20 cellular contexts compared by ENCODE assay signal in the genomic region with DNA sequence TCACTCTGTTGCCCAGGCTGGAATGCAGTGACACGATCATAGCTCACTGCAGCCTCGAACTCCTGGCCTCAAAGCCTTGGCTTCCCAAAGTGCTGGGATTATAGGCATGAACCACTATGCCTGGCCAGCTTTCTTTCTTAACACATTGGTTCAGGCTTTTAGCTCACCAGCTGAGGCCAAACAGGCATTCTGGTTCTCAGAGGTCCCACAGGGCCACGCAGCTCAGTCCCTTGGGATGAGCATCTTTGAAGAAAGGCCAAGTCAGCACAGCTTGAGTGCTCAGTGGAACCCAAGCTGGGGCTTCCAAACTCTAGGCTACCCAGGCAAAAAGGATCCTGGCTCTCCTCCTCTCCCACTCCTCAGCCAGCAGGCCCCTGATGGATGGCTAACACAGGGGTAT. TPM values are rescaled to one million over a fixed set of nuclear protein-coding genes. Genes with fewer than 3 reads are reported as not detected.
DNase-seq lines count a peak whose midpoint lies in the region; ATAC-seq and TF ChIP-seq lines count a peak whose summit lies in the region.
"Had no signal": no experiment of that assay in that cellular context is flagged by ENCODE, and none has a peak within 500 bp of the region (broad histone marks: within the 10 kb centered on the region; RNA-seq: fewer than 3 reads in every experiment).

No MANE protein-coding gene starts in this region.

- H3K4me3 ChIP-seq in GM06990 (replicated peaks; ENCODE audit: low read depth, low read length) (peak overlapping the region; percentile 91), gastrocnemius medialis (no peak overlapping the region), MG63 (no peak overlapping the region)
- peak overlapping the region; percentile 81 for H3K4me3 ChIP-seq in naive thymus-derived CD4-positive, alpha-beta T cell (ENCODE audit: low read length)
- H3K4me3 ChIP-seq: GM23338, K562 had no signal

- peak overlapping the region; percentile 92 for H3K27ac Mint-ChIP-seq in T-helper 1 cell treated with Interleukin-12 subunit alpha and Interleukin-12 subunit beta and Interleukin-4 antibody, amounts not matched to agents 30 μg/mL and 1 μg/mL, for 36 hours
- peak overlapping the region; percentile 93 for H3K27ac Mint-ChIP-seq in activated T-helper 1 cell treated with anti-CD3 and anti-CD28 coated beads, Interleukin-12 subunit alpha, Interleukin-12 subunit beta, Interleukin-2, Interleukin-4 antibody, amounts not matched to agents 30 ng/mL and 10 ng/mL and 1 ng/mL, durations not matched to agents 14 hours and 24 hours and 36 hours
- peak overlapping the region in 8 of 9 donors; percentile 80 to 97 (median 89) for H3K27ac Mint-ChIP-seq in naive thymus-derived CD4-positive, alpha-beta T cell
- H3K27ac Mint-ChIP-seq: GM23338 had no signal

- intact Hi-C loops in activated T-helper 1 cell treated with anti-CD3 and anti-CD28 coated beads, Interleukin-12 subunit alpha, Interleukin-12 subunit beta, Interleukin-2, Interleukin-4 antibody, amounts not matched to agents 30 ng/mL and 10 ng/mL and 1 ng/mL, durations not matched to agents 14 hours and 24 hours and 36 hours (cut with micrococcal nuclease): loop anchor here (5.0 kb wide), 1 partner anchor 34 kb away; no protein-coding TSS in a partner anchor
- intact Hi-C loops in naive thymus-derived CD4-positive, alpha-beta T cell (cut with micrococcal nuclease): loop anchor here in 1 of 2 donors (10.0 kb wide), 1 partner anchor 578 kb away; a partner anchor contains a TSS
- intact Hi-C loops in gastrocnemius medialis (cut with DNase I; ENCODE audit: low total_unique reads): no loop called here

- POLR2A ChIA-PET in naive thymus-derived CD4-positive, alpha-beta T cell (lab: Charles Lee): interaction anchor here (0.7 to 6.5 kb wide), 6 partner anchors 12 to 62 kb away, joined by 3 to 116 read pairs (median 12); no protein-coding TSS in a partner anchor

- ATAC-seq in naive thymus-derived CD4-positive, alpha-beta T cell: no peak
- no peak for ATAC-seq in gastrocnemius medialis
- ATAC-seq: GM23338, K562 had no signal

- in situ Hi-C loops in gastrocnemius medialis (cut with MboI; ENCODE audit: low sequenced_read_pairs in 4 of 4): no loop called here

- peaks cover 47% of the 10 kb centered on the region for H3K36me3 Mint-ChIP-seq in T-helper 1 cell treated with Interleukin-12 subunit alpha and Interleukin-12 subunit beta and Interleukin-4 antibody, amounts not matched to agents 30 μg/mL and 1 μg/mL, for 36 hours (ENCODE audit: low read depth)
- H3K36me3 Mint-ChIP-seq in activated T-helper 1 cell treated with anti-CD3 and anti-CD28 coated beads, Interleukin-12 subunit alpha, Interleukin-12 subunit beta, Interleukin-2, Interleukin-4 antibody, amounts not matched to agents 30 ng/mL and 10 ng/mL and 1 ng/mL, durations not matched to agents 14 hours and 24 hours and 36 hours (ENCODE audit: low read depth): peaks cover 39% of the 10 kb centered on the region
- H3K36me3 Mint-ChIP-seq in naive thymus-derived CD4-positive, alpha-beta T cell: peaks cover 6 to 58% (median 34%) of the 10 kb centered on the region in 5 donors

- peaks cover 3% of the 10 kb centered on the region for H3K9me3 Mint-ChIP-seq in T-helper 1 cell treated with Interleukin-12 subunit alpha and Interleukin-12 subunit beta and Interleukin-4 antibody, amounts not matched to agents 30 μg/mL and 1 μg/mL, for 36 hours
- peaks cover 4% of the 10 kb centered on the region for H3K9me3 Mint-ChIP-seq in activated T-helper 1 cell treated with anti-CD3 and anti-CD28 coated beads, Interleukin-12 subunit alpha, Interleukin-12 subunit beta, Interleukin-2, Interleukin-4 antibody, amounts not matched to agents 30 ng/mL and 10 ng/mL and 1 ng/mL, durations not matched to agents 14 hours and 24 hours and 36 hours
- H3K9me3 Mint-ChIP-seq in naive thymus-derived CD4-positive, alpha-beta T cell: peaks cover 1 to 9% (median 3%) of the 10 kb centered on the region in 11 donors

- TF ChIP-seq CTCF in GM06990 (IDR thresholded peaks at IDR 0.05; ENCODE audit: insufficient read depth, low read length, poor library complexity, severe bottlenecking): no peak
- no peak for TF ChIP-seq CTCF in gastrocnemius medialis (IDR thresholded peaks at IDR 0.05 in 4 of 5, conservative IDR thresholded peaks at IDR 0.05 in 1 of 5)

- CTCF ChIA-PET in naive thymus-derived CD4-positive, alpha-beta T cell (lab: Charles Lee): interaction anchor here (1.0 to 2.9 kb wide), 3 partner anchors 10 to 68 kb away, joined by 3 to 13 read pairs (median 7); no protein-coding TSS in a partner anchor

- H3K9me3 ChIP-seq in naive thymus-derived CD4-positive, alpha-beta T cell (ENCODE audit: control insufficient read depth in 2 of 3, low read length in 3 of 3): peaks cover 0 to 6% (median 0%) of the 10 kb centered on the region in 3 experiments
- H3K9me3 ChIP-seq in gastrocnemius medialis: no peaks in the 10 kb centered on the region
- H3K9me3 ChIP-seq in MG63: no peaks in the 10 kb centered on the region

- H3K27ac ChIP-seq in naive thymus-derived CD4-positive, alpha-beta T cell (ENCODE audit: low read depth, low read length): peak overlapping the region; percentile 84
- H3K27ac ChIP-seq in gastrocnemius medialis: no peak overlapping the region
- H3K27ac ChIP-seq: 22Rv1, C4-2B, parathyroid adenoma, VCaP had no signal

- no peaks in the 10 kb centered on the region for H3K27me3 Mint-ChIP-seq in T-helper 1 cell treated with Interleukin-12 subunit alpha and Interleukin-12 subunit beta and Interleukin-4 antibody, amounts not matched to agents 30 μg/mL and 1 μg/mL, for 36 hours (ENCODE audit: low read depth)
- no peaks in the 10 kb centered on the region for H3K27me3 Mint-ChIP-seq in activated T-helper 1 cell treated with anti-CD3 and anti-CD28 coated beads, Interleukin-12 subunit alpha, Interleukin-12 subunit beta, Interleukin-2, Interleukin-4 antibody, amounts not matched to agents 30 ng/mL and 10 ng/mL and 1 ng/mL, durations not matched to agents 14 hours and 24 hours and 36 hours (ENCODE audit: insufficient read depth)
- H3K27me3 Mint-ChIP-seq in naive thymus-derived CD4-positive, alpha-beta T cell: no peaks in the 10 kb centered on the region

- H3K4me1 Mint-ChIP-seq in T-helper 1 cell treated with Interleukin-12 subunit alpha and Interleukin-12 subunit beta and Interleukin-4 antibody, amounts not matched to agents 30 μg/mL and 1 μg/mL, for 36 hours (ENCODE audit: low read depth): peaks cover 65% of the 10 kb centered on the region
- peaks cover 71% of the 10 kb centered on the region for H3K4me1 Mint-ChIP-seq in activated T-helper 1 cell treated with anti-CD3 and anti-CD28 coated beads, Interleukin-12 subunit alpha, Interleukin-12 subunit beta, Interleukin-2, Interleukin-4 antibody, amounts not matched to agents 30 ng/mL and 10 ng/mL and 1 ng/mL, durations not matched to agents 14 hours and 24 hours and 36 hours (ENCODE audit: low read depth)
- H3K4me1 Mint-ChIP-seq in naive thymus-derived CD4-positive, alpha-beta T cell: peaks cover 57 to 80% (median 69%) of the 10 kb centered on the region in 7 donors

- H3K36me3 ChIP-seq in GM06990 (ENCODE audit: control insufficient read depth, insufficient read depth, low read length): peaks cover 1% of the 10 kb centered on the region
- peaks cover 0 to 14% (median 5%) of the 10 kb centered on the region in 3 experiments for H3K36me3 ChIP-seq in naive thymus-derived CD4-positive, alpha-beta T cell (ENCODE audit: control insufficient read depth in 2 of 3, insufficient read depth in 3 of 3, low read length in 3 of 3)
- H3K36me3 ChIP-seq in gastrocnemius medialis: no peaks in the 10 kb centered on the region
- H3K36me3 ChIP-seq in MG63: no peaks in the 10 kb centered on the region

- H3K4me1 ChIP-seq in naive thymus-derived CD4-positive, alpha-beta T cell (ENCODE audit: control insufficient read depth in 2 of 2, insufficient read depth in 2 of 2, low read length in 2 of 2): peaks cover 59% of the 10 kb centered on the region in 2 donors
- no peaks in the 10 kb centered on the region for H3K4me1 ChIP-seq in gastrocnemius medialis
- H3K4me1 ChIP-seq: parathyroid adenoma had no signal

- no peak for TF ChIP-seq POLR2A in gastrocnemius medialis (IDR thresholded peaks at IDR 0.05)

- peak overlapping the region; percentile 92 for H3K4me3 Mint-ChIP-seq in T-helper 1 cell treated with Interleukin-12 subunit alpha and Interleukin-12 subunit beta and Interleukin-4 antibody, amounts not matched to agents 30 μg/mL and 1 μg/mL, for 36 hours
- H3K4me3 Mint-ChIP-seq in activated T-helper 1 cell treated with anti-CD3 and anti-CD28 coated beads, Interleukin-12 subunit alpha, Interleukin-12 subunit beta, Interleukin-2, Interleukin-4 antibody, amounts not matched to agents 30 ng/mL and 10 ng/mL and 1 ng/mL, durations not matched to agents 14 hours and 24 hours and 36 hours: peak overlapping the region; percentile 98
- peak overlapping the region; percentile 86 to 100 (median 98) for H3K4me3 Mint-ChIP-seq in naive thymus-derived CD4-positive, alpha-beta T cell
- H3K4me3 Mint-ChIP-seq: GM23338 had no signal

- DNase-seq in T-helper 1 cell: no peak
- DNase-seq in GM06990 (ENCODE audit: extremely low read depth, insufficient read length): no peak
- DNase-seq in activated T-helper 1 cell treated with anti-CD3 and anti-CD28 coated beads, Interleukin-12 subunit alpha, Interleukin-12 subunit beta, Interleukin-2, Interleukin-4 antibody, amounts not matched to agents 30 ng/mL and 10 ng/mL and 1 ng/mL, durations not matched to agents 14 hours and 24 hours and 36 hours (ENCODE audit: low spot score): no peak
- DNase-seq in naive thymus-derived CD4-positive, alpha-beta T cell: no peak
- no peak for DNase-seq in NCI-H2196 treated with DMSO at 0.1 percent for 48 hours (lab: John Stamatoyannopoulos, UW; ENCODE audit: unreplicated experiment)
- no peak for DNase-seq in gastrocnemius medialis
- DNase-seq in MG63: no peak
- DNase-seq: cerebellar nuclear complex; hippocampal formation; NCI-H1105 treated with DMSO at 0.1 percent for 48 hours; NCI-H2171; stimulated activated CD4-positive, alpha-beta T cell treated with anti-CD3 and anti-CD28 coated beads, Interleukin-4, amount 100 ng/mL, for 4 hours; trophoblast cell had no signal

- H3K27me3 ChIP-seq in GM06990 (replicated peaks; ENCODE audit: control insufficient read depth, insufficient read depth, low read length): no peaks in the 10 kb centered on the region
- no peaks in the 10 kb centered on the region for H3K27me3 ChIP-seq in naive thymus-derived CD4-positive, alpha-beta T cell (ENCODE audit: control insufficient read depth in 2 of 2, insufficient read depth in 2 of 2, low read length in 2 of 2)
- peaks cover 17 to 34% (median 28%) of the 10 kb centered on the region in 3 donors for H3K27me3 ChIP-seq in gastrocnemius medialis
- peaks cover 2% of the 10 kb centered on the region; the same call in 1 of the 2 replicates for H3K27me3 ChIP-seq in MG63

RNA-seq across cellular contexts. Expression of a gene that starts 2.5 kb away (rescaled TPM):
- 30.5 and 33.6 TPM in 2 replicates for total RNA-seq in activated T-helper 1 cell treated with anti-CD3 and anti-CD28 coated beads, Interleukin-12 subunit alpha, Interleukin-12 subunit beta, Interleukin-2, Interleukin-4 antibody, amounts not matched to agents 30 ng/mL and 10 ng/mL and 1 ng/mL, durations not matched to agents 14 hours and 24 hours and 36 hours
- total RNA-seq in naive thymus-derived CD4-positive, alpha-beta T cell: 100 to 1,000 TPM in 2 of 5 experiments, 10 to 100 TPM in 3; 73.5 to 231 (median 77.6) TPM
- 10 to 100 TPM; 18.0 to 47.6 TPM for polyA plus RNA-seq in naive thymus-derived CD4-positive, alpha-beta T cell
- total RNA-seq in gastrocnemius medialis: 1 to 10 TPM in 3 of 4 donors, under 1 TPM in 1; 0.63 to 5.9 (median 2.9) TPM
- not detected in 2 replicates for total RNA-seq in MG63 (2014; rRNA removed; shearing (Covaris generic); ENCODE audit: low replicate concordance)

RNA-seq across cellular contexts. Expression of a gene that starts 58.3 kb away (rescaled TPM):
- total RNA-seq in activated T-helper 1 cell treated with anti-CD3 and anti-CD28 coated beads, Interleukin-12 subunit alpha, Interleukin-12 subunit beta, Interleukin-2, Interleukin-4 antibody, amounts not matched to agents 30 ng/mL and 10 ng/mL and 1 ng/mL, durations not matched to agents 14 hours and 24 hours and 36 hours: 0.34 and 0.44 TPM in 2 replicates
- total RNA-seq in naive thymus-derived CD4-positive, alpha-beta T cell: under 1 TPM in 3 of 5 experiments, not detected in 2; 0.07 to 0.12 (median 0.11) TPM
- not detected for polyA plus RNA-seq in naive thymus-derived CD4-positive, alpha-beta T cell
- 1 to 10 TPM in 3 of 4 donors, under 1 TPM in 1; 0.76 to 4.1 (median 1.2) TPM for total RNA-seq in gastrocnemius medialis
- total RNA-seq in MG63 (2014; rRNA removed; shearing (Covaris generic); ENCODE audit: low replicate concordance): 0.79 TPM in 1 of 2 replicates, not detected in the other
- polyA plus RNA-seq: K562 had no signal

Comparison
In these comparisons a context has a peak if more than half of its experiments do, and no peak if none do; other contexts are left out.
1. H3K4me3 ChIP-seq: peak in GM06990 (single experiment) and naive thymus-derived CD4-positive, alpha-beta T cell (single experiment); none in gastrocnemius medialis (0 of 4) and MG63 (single experiment).
2. Peak in every context shown above with its lines, with median percentiles within 50 percentile points of each other: H3K27ac Mint-ChIP-seq and H3K4me3 Mint-ChIP-seq.